Comparison of ENCODE assay signal across 7 cellular contexts in the genomic region with DNA sequence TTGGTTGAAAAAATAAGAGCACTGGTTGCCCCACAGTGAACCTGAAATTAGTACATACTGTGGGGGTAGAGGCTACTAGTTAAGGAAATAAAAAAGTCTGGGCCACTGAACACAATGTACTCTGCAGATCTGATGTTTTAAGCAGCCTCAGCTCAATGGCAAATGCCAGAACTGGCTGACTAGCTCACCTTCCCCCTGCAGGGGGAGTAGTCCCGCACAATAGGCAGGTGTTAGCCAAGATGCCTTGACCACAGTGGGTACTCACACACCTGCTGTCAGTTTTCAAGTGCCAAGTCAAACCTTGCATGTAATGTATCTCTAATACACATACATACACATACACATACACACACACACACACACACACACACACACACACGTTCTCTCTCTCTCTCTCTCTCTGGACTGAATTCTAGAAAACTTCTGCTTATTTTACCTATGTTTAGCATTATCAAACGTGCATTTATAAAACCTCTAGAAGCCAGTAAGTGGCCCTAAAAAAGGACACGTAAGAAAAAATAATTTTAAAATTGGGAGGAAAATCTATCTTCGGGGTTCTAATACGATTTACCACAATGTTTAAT. TPM values are rescaled to one million over a fixed set of nuclear protein-coding genes. Genes with fewer than 3 reads are reported as not detected.
DNase-seq lines count a peak whose midpoint lies in the region; ATAC-seq and TF ChIP-seq lines count a peak whose summit lies in the region.

No MANE protein-coding gene starts in this region.

- no peaks in the 10 kb centered on the region for H3K4me1 Mint-ChIP-seq in activated CD4-positive, alpha-beta memory T cell treated with anti-CD3 and anti-CD28 coated beads, Interleukin-2, amount 10 ng/mL, durations not matched to agents 7 days and 5 days

- H3K4me3 ChIP-seq in left ventricle myocardium inferior, result no peak overlapping the region
- no peak overlapping the region for H3K4me3 ChIP-seq in coronary artery

- no peaks in the 10 kb centered on the region for H3K27me3 ChIP-seq in left ventricle myocardium inferior (ENCODE audit: low read depth)

- no peaks in the 10 kb centered on the region for H3K36me3 Mint-ChIP-seq in activated CD4-positive, alpha-beta memory T cell treated with anti-CD3 and anti-CD28 coated beads, Interleukin-2, amount 10 ng/mL, durations not matched to agents 7 days and 5 days (ENCODE audit: low read depth)

- ATAC-seq in GM21825 (IDR thresholded peaks at IDR 0.05; ENCODE audit: unreplicated experiment), result peak; percentile 88

- CTCF ChIA-PET in activated CD4-positive, alpha-beta memory T cell treated with anti-CD3 and anti-CD28 coated beads, Interleukin-2, amount 10 ng/mL, durations not matched to agents 7 days and 5 days (lab: Charles Lee), result interaction anchor here (0.5 to 3.0 kb wide), 18 partner anchors 10 to 613 kb away, joined by 3 to 26 read pairs (median 4); no protein-coding TSS in a partner anchor

- TF ChIP-seq CTCF in GM12872 (IDR thresholded peaks at IDR 0.05; ENCODE audit: insufficient read depth, low read depth, low read length) (peak; percentile 88), left ventricle myocardium inferior (IDR thresholded peaks at IDR 0.05; ENCODE audit: borderline replicate concordance) (peak; percentile 54), coronary artery (IDR thresholded peaks at IDR 0.05) (no peak)

- H3K9me3 ChIP-seq in left ventricle myocardium inferior (replicated peaks), result no peaks in the 10 kb centered on the region

- H3K27ac Mint-ChIP-seq in activated CD4-positive, alpha-beta memory T cell treated with anti-CD3 and anti-CD28 coated beads, Interleukin-2, amount 10 ng/mL, durations not matched to agents 7 days and 5 days, result no peak overlapping the region

- DNase-seq in NCI-H146 treated with DMSO at 0.1 percent for 48 hours (lab: John Stamatoyannopoulos, UW; ENCODE audit: unreplicated experiment) (peak; percentile 47), left ventricle myocardium inferior (no peak), coronary artery (ENCODE audit: low spot score) (no peak)
- DNase-seq in activated CD4-positive, alpha-beta memory T cell treated with anti-CD3 and anti-CD28 coated beads, Interleukin-2, amount 10 ng/mL, durations not matched to agents 7 days and 5 days, result peak; percentile 50
- peak; percentile 7 to 19 for DNase-seq in stimulated activated CD4-positive, alpha-beta T cell treated with anti-CD3 and anti-CD28 coated beads, Interleukin-4, amount 100 ng/mL, for 48 hours (ENCODE audit: low read depth in 2 of 2)

- POLR2A ChIA-PET in activated CD4-positive, alpha-beta memory T cell treated with anti-CD3 and anti-CD28 coated beads, Interleukin-2, amount 10 ng/mL, durations not matched to agents 7 days and 5 days (lab: Charles Lee), result no interaction called here

- H3K27me3 Mint-ChIP-seq in activated CD4-positive, alpha-beta memory T cell treated with anti-CD3 and anti-CD28 coated beads, Interleukin-2, amount 10 ng/mL, durations not matched to agents 7 days and 5 days, result no peaks in the 10 kb centered on the region

- no peaks in the 10 kb centered on the region for H3K36me3 ChIP-seq in left ventricle myocardium inferior

- no peaks in the 10 kb centered on the region for H3K9me3 Mint-ChIP-seq in activated CD4-positive, alpha-beta memory T cell treated with anti-CD3 and anti-CD28 coated beads, Interleukin-2, amount 10 ng/mL, durations not matched to agents 7 days and 5 days

- no peaks in the 10 kb centered on the region for H3K4me1 ChIP-seq in left ventricle myocardium inferior

- no peak overlapping the region for H3K4me3 Mint-ChIP-seq in activated CD4-positive, alpha-beta memory T cell treated with anti-CD3 and anti-CD28 coated beads, Interleukin-2, amount 10 ng/mL, durations not matched to agents 7 days and 5 days

- no peak overlapping the region for H3K27ac ChIP-seq in left ventricle myocardium inferior (replicated peaks)
- H3K27ac ChIP-seq in coronary artery, result no peak overlapping the region

- intact Hi-C loops in left ventricle myocardium inferior (cut with micrococcal nuclease), result no loop called here

RNA-seq across cellular contexts. Expression of gene GMDS, which starts 36.1 kb away (rescaled TPM):
- total RNA-seq in activated CD4-positive, alpha-beta memory T cell treated with anti-CD3 and anti-CD28 coated beads, Interleukin-2, amount 10 ng/mL, durations not matched to agents 7 days and 5 days, result 10 to 100 TPM; 23.7 to 24.7 TPM
- total RNA-seq in left ventricle myocardium inferior, result 7.2 TPM

Comparison
In these comparisons a context has a peak if more than half of its experiments do, and no peak if none do; other contexts are left out.
1. DNase-seq: peak in NCI-H146 treated with DMSO at 0.1 percent for 48 hours (single experiment), activated CD4-positive, alpha-beta memory T cell treated with anti-CD3 and anti-CD28 coated beads, Interleukin-2, amount 10 ng/mL, durations not matched to agents 7 days and 5 days (single experiment) and stimulated activated CD4-positive, alpha-beta T cell treated with anti-CD3 and anti-CD28 coated beads, Interleukin-4, amount 100 ng/mL, for 48 hours (2 of 2); none in left ventricle myocardium inferior (single experiment) and coronary artery (single experiment).